12 cellular contexts compared by ENCODE assay signal in the genomic region with DNA sequence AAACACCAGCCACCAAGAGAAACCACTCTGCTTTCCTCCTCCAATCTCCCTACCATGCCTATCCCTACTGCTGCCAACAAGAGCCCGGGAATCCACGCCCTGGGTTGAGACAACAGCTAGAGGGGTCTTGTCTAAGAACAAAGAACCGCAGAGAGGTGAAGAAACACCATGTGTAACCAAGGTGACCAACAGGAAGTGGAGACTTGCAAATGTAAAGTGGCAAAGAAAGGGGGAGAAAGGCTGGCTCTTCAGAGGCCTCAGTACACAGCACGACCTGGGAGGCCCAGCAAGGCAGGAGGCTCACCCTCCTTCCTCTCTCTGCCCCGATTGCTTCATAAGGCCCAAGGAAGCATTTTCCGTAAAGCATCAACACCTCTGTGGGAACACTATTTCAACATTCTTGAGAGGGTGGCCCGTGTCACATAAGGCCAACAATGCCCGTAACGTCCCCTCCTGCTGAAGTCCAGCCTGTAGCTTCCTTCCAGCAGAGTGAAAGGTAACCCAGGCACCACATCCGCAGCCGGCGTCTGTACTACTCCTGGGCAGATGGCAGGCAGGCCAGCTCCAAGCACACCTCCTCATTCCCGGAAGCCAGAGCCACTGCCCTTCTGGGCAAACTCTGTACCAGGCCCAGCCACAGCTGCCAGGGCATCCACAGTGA. TPM values are rescaled to one million over a fixed set of nuclear protein-coding genes. Genes with fewer than 3 reads are reported as not detected.
DNase-seq lines count a peak whose midpoint lies in the region; ATAC-seq, FAIRE-seq and TF ChIP-seq lines count a peak whose summit lies in the region.
"Had no signal": no experiment of that assay in that cellular context is flagged by ENCODE, and none has a peak within 500 bp of the region (broad histone marks: within the 10 kb centered on the region; RNA-seq: fewer than 3 reads in every experiment).

No MANE protein-coding gene starts in this region.

- FAIRE-seq in HepG2 (lab: Jason Lieb, UNC), result no peak

- no peak overlapping the region for H3K27ac Mint-ChIP-seq in activated naive CD8-positive, alpha-beta T cell treated with anti-CD3 and anti-CD28 coated beads, Interleukin-2, amount 50 U/mL, for 24 hours

- H3K4me1 ChIP-seq in right atrium auricular region (peaks cover 0 to 25% of the 10 kb centered on the region in 2 donors), HepG2 (ENCODE audit: insufficient read depth, low read length) (peaks cover 9% of the 10 kb centered on the region; the same call in 1 of the 2 replicates), prostate gland (replicated peaks) (no peaks in the 10 kb centered on the region)

- TF ChIP-seq POLR2A in HepG2 (IDR thresholded peaks at IDR 0.05; ENCODE audit: insufficient read depth in 1 of 2, low read depth in 2 of 2, low read length in 2 of 2), result no peak
- no peak for TF ChIP-seq POLR2A in prostate gland (IDR thresholded peaks at IDR 0.05)

- intact Hi-C loops in Right ventricle myocardium inferior (cut with DNase I) (no loop called here), HepG2 (cut with micrococcal nuclease; ENCODE audit: unreplicated experiment) (no loop called here), prostate gland (cut with DNase I) (no loop called here)

- TF ChIP-seq EP300 in HepG2 (IDR thresholded peaks at IDR 0.05; ENCODE audit: low read depth in 2 of 2, low read length in 2 of 2), result no peak
- TF ChIP-seq EP300 in HepG2 (CRISPR knock-in tag; IDR thresholded peaks at IDR 0.05; ENCODE audit: borderline replicate concordance), result no peak

- H3K36me3 Mint-ChIP-seq in activated naive CD8-positive, alpha-beta T cell treated with anti-CD3 and anti-CD28 coated beads, Interleukin-2, amount 50 U/mL, for 24 hours (ENCODE audit: low read depth), result no peaks in the 10 kb centered on the region
- H3K36me3 Mint-ChIP-seq in activated T-cell treated with anti-CD3 and anti-CD28 coated beads, Interleukin-2, amount 50 U/mL, for 4 hours (ENCODE audit: insufficient read depth), result no peaks in the 10 kb centered on the region
- H3K36me3 Mint-ChIP-seq: brain had no signal

- WGBS in HepG2 (ENCODE audit: low lambda C conversion rate), result 60% methylated on average over 6 of the region's 13 CpGs
- 65% methylated on average over 13 of the region's 13 CpGs for WGBS in prostate gland

- POLR2A ChIA-PET in HepG2 (lab: Yijun Ruan, JAX), result no interaction called here

- DNase-seq in Right ventricle myocardium inferior (ENCODE audit: missing footprints) (no peak), right atrium auricular region (ENCODE audit: low spot score) (no peak), choroid plexus epithelial cell (ENCODE audit: low read depth) (peak; percentile 47), HepG2 (ENCODE audit: low spot score) (peak; percentile 9), prostate gland (ENCODE audit: low spot score) (no peak)
- no peak for DNase-seq in activated naive CD8-positive, alpha-beta T cell treated with anti-CD3 and anti-CD28 coated beads, Interleukin-2, amount 50 U/mL, for 24 hours
- no peak for DNase-seq in activated T-cell treated with anti-CD3 and anti-CD28 coated beads, Interleukin-2, amount 50 U/mL, for 4 hours
- DNase-seq: DMS79, NCI-H524 treated with DMSO at 0.1 percent for 48 hours, T1000 had no signal

- no peak overlapping the region for H3K9ac ChIP-seq in HepG2 (ENCODE audit: insufficient read depth, low read depth, low read length)

- H3K9me3 ChIP-seq in right atrium auricular region, result no peaks in the 10 kb centered on the region
- H3K9me3 ChIP-seq in HepG2 (ENCODE audit: low read length), result no peaks in the 10 kb centered on the region
- no peaks in the 10 kb centered on the region for H3K9me3 ChIP-seq in prostate gland

- H3K36me3 ChIP-seq in right atrium auricular region (no peaks in the 10 kb centered on the region), HepG2 (replicated peaks in 1 of 2; ENCODE audit: control insufficient read depth in 1 of 2, insufficient read depth in 2 of 2, low read length in 2 of 2) (no peaks in the 10 kb centered on the region), prostate gland (no peaks in the 10 kb centered on the region)

- H2AFZ ChIP-seq in HepG2 (ENCODE audit: low read length), result no peak overlapping the region

- no peaks in the 10 kb centered on the region for H3K4me1 Mint-ChIP-seq in activated naive CD8-positive, alpha-beta T cell treated with anti-CD3 and anti-CD28 coated beads, Interleukin-2, amount 50 U/mL, for 24 hours
- H3K4me1 Mint-ChIP-seq in activated T-cell treated with anti-CD3 and anti-CD28 coated beads, Interleukin-2, amount 50 U/mL, for 4 hours (ENCODE audit: low read depth), result no peaks in the 10 kb centered on the region

- peak; percentile 53 for ATAC-seq in Right ventricle myocardium inferior
- peak; percentile 44 for ATAC-seq in HepG2
- no peak for ATAC-seq in activated naive CD8-positive, alpha-beta T cell treated with anti-CD3 and anti-CD28 coated beads, Interleukin-2, amount 50 U/mL, for 24 hours
- no peak for ATAC-seq in HG02610 (IDR thresholded peaks at IDR 0.05; ENCODE audit: unreplicated experiment)
- ATAC-seq in activated T-cell treated with anti-CD3 and anti-CD28 coated beads, Interleukin-2, amount 50 U/mL, for 4 hours, result no peak

- no peaks in the 10 kb centered on the region for H3K27me3 Mint-ChIP-seq in activated naive CD8-positive, alpha-beta T cell treated with anti-CD3 and anti-CD28 coated beads, Interleukin-2, amount 50 U/mL, for 24 hours
- peaks cover 3% of the 10 kb centered on the region for H3K27me3 Mint-ChIP-seq in activated T-cell treated with anti-CD3 and anti-CD28 coated beads, Interleukin-2, amount 50 U/mL, for 4 hours (ENCODE audit: low read depth)
- H3K27me3 Mint-ChIP-seq: brain had no signal

- no peak overlapping the region for H3K4me3 Mint-ChIP-seq in activated naive CD8-positive, alpha-beta T cell treated with anti-CD3 and anti-CD28 coated beads, Interleukin-2, amount 50 U/mL, for 24 hours
- no peak overlapping the region for H3K4me3 Mint-ChIP-seq in activated T-cell treated with anti-CD3 and anti-CD28 coated beads, Interleukin-2, amount 50 U/mL, for 4 hours
- H3K4me3 Mint-ChIP-seq: brain had no signal

- TF ChIP-seq RAD21 in HepG2 (CRISPR knock-in tag; IDR thresholded peaks at IDR 0.05), result no peak

- no peaks in the 10 kb centered on the region for H3K79me2 ChIP-seq in HepG2 (ENCODE audit: insufficient read depth, low read length)

- no peaks in the 10 kb centered on the region for H3K27me3 ChIP-seq in right atrium auricular region
- H3K27me3 ChIP-seq in HepG2 (ENCODE audit: control insufficient read depth in 1 of 2, insufficient read depth in 2 of 2, low read length in 2 of 2), result no peaks in the 10 kb centered on the region
- H3K27me3 ChIP-seq in prostate gland (replicated peaks; ENCODE audit: insufficient read depth), result no peaks in the 10 kb centered on the region

- peak overlapping the region in 1 of 2 donors; percentile 35 for H3K27ac ChIP-seq in right atrium auricular region
- H3K27ac ChIP-seq in HepG2 (ENCODE audit: extremely low read length, insufficient read depth, low read length), result no peak overlapping the region
- no peak overlapping the region for H3K27ac ChIP-seq in prostate gland

- H3K4me3 ChIP-seq in right atrium auricular region (no peak overlapping the region), choroid plexus epithelial cell (ENCODE audit: low read depth, low read length) (no peak overlapping the region), HepG2 (replicated peaks in 1 of 3; ENCODE audit: insufficient read depth in 1 of 3, low read depth in 2 of 3, low read length in 3 of 3) (no peak overlapping the region), prostate gland (no peak overlapping the region)

- H3K4me2 ChIP-seq in HepG2 (ENCODE audit: low read depth, low read length), result no peak overlapping the region

- TF ChIP-seq CTCF in right atrium auricular region (IDR thresholded peaks at IDR 0.05), result no peak
- no peak for TF ChIP-seq CTCF in choroid plexus epithelial cell (conservative IDR thresholded peaks at IDR 0.05; ENCODE audit: low read depth, low read length)
- no peak for TF ChIP-seq CTCF in HepG2 (CRISPR knock-in tag; IDR thresholded peaks at IDR 0.05)
- no peak for TF ChIP-seq CTCF in prostate gland (IDR thresholded peaks at IDR 0.05)

- H3K9me3 Mint-ChIP-seq in activated naive CD8-positive, alpha-beta T cell treated with anti-CD3 and anti-CD28 coated beads, Interleukin-2, amount 50 U/mL, for 24 hours, result no peaks in the 10 kb centered on the region
- H3K9me3 Mint-ChIP-seq in activated T-cell treated with anti-CD3 and anti-CD28 coated beads, Interleukin-2, amount 50 U/mL, for 4 hours, result no peaks in the 10 kb centered on the region
- H3K9me3 Mint-ChIP-seq: brain had no signal

- H4K20me1 ChIP-seq in HepG2 (ENCODE audit: insufficient read depth, low read length), result no peaks in the 10 kb centered on the region

- CTCF ChIA-PET in HepG2 (lab: Yijun Ruan, JAX; ENCODE audit: low intra/inter-chr PET ratio, low total read pairs), result no interaction called here

- no TSS peak for BruUV-seq in HepG2 (replicated peaks; lab: Mats Ljungman, UMichigan)

- in situ Hi-C loops in HepG2 (cut with HindIII; ENCODE audit: extremely low pct_ligation_motif_present, low pct_unique_long_range_greater_than_20kb), result no loop called here

RNA-seq across cellular contexts. Expression of a gene that starts 18.3 kb away (rescaled TPM):
- total RNA-seq in Right ventricle myocardium inferior (10.2 TPM), right atrium auricular region (1 to 10 TPM; 2.7 to 5.5 TPM), HepG2 (2016; rRNA removed; fragmentation: Illumina TruSeq; extraction: Trizol) (1.1 and 1.6 TPM in 2 replicates), prostate gland (10 to 100 TPM in 1 of 2 donors, 1 to 10 TPM in 1; 4.1 to 26.7 TPM)
- 0.44 and 0.51 TPM in 2 replicates for total RNA-seq in HepG2 (2016; cell fraction: cytosol; rRNA removed; fragmentation: Illumina TruSeq; extraction: Trizol; ENCODE audit: low read depth)
- total RNA-seq in HepG2 (2016; cell fraction: insoluble cytoplasmic fraction; rRNA removed; fragmentation: Illumina TruSeq; extraction: Trizol), result 1.0 and 1.5 TPM in 2 replicates
- 1.6 and 1.8 TPM in 2 replicates for total RNA-seq in HepG2 (2016; cell fraction: membrane; rRNA removed; fragmentation: Illumina TruSeq; extraction: Trizol)
- 1.2 and 1.3 TPM in 2 replicates for total RNA-seq in HepG2 (2016; cell fraction: nucleus; rRNA removed; fragmentation: Illumina TruSeq; extraction: Trizol)
- polyA plus RNA-seq in HepG2 (2011; rRNA removed), result 4.2 and 4.4 TPM in 2 replicates
- polyA plus RNA-seq in HepG2 (2011; cell fraction: cytosol; rRNA removed), result 1.7 and 2.8 TPM in 2 replicates
- 3.2 and 3.9 TPM in 2 replicates for polyA plus RNA-seq in HepG2 (2011; cell fraction: nucleus; rRNA removed)
- polyA plus RNA-seq in HepG2 (2012), result 2.1 and 3.0 TPM in 2 replicates
- polyA plus RNA-seq in HepG2 (2016; cell fraction: cytosol; fragmentation: Illumina TruSeq; extraction: Trizol; ENCODE audit: low read depth), result 0.73 and 1.4 TPM in 2 replicates
- 2.2 and 2.7 TPM in 2 replicates for polyA plus RNA-seq in HepG2 (2016; cell fraction: insoluble cytoplasmic fraction; fragmentation: Illumina TruSeq; extraction: Trizol; ENCODE audit: low read depth)
- 1.9 and 2.3 TPM in 2 replicates for polyA plus RNA-seq in HepG2 (2016; cell fraction: membrane; fragmentation: Illumina TruSeq; extraction: Trizol; ENCODE audit: low read depth)
- polyA plus RNA-seq in HepG2 (2016; cell fraction: nucleus; fragmentation: Illumina TruSeq; extraction: Trizol; ENCODE audit: insufficient read depth, low read depth), result 2.6 and 2.7 TPM in 2 replicates
- polyA minus RNA-seq in HepG2 (2011; rRNA and poly(A)+ RNA removed; ENCODE audit: low replicate concordance), result 2.0 and 10.0 TPM in 2 replicates
- 1.9 and 2.3 TPM in 2 replicates for polyA minus RNA-seq in HepG2 (2011; cell fraction: cytosol; rRNA and poly(A)+ RNA removed)
- polyA minus RNA-seq in HepG2 (2011; cell fraction: nucleus; rRNA and poly(A)+ RNA removed), result 4.7 and 5.5 TPM in 2 replicates
- total RNA-seq in activated T-cell treated with anti-CD3 and anti-CD28 coated beads, Interleukin-2, amount 50 U/mL, for 4 hours, result under 1 TPM; 0.10 to 0.30 (median 0.13) TPM

Comparison
In these comparisons a context has a peak if more than half of its experiments do, and no peak if none do; other contexts are left out.
1. ATAC-seq: peak in Right ventricle myocardium inferior (single experiment) and HepG2 (single experiment); none in activated naive CD8-positive, alpha-beta T cell treated with anti-CD3 and anti-CD28 coated beads, Interleukin-2, amount 50 U/mL, for 24 hours (single experiment), HG02610 (single experiment) and activated T-cell treated with anti-CD3 and anti-CD28 coated beads, Interleukin-2, amount 50 U/mL, for 4 hours (0 of 2).
2. DNase-seq: peak in choroid plexus epithelial cell (single experiment) and HepG2 (single experiment); none in Right ventricle myocardium inferior (single experiment), right atrium auricular region (single experiment), activated naive CD8-positive, alpha-beta T cell treated with anti-CD3 and anti-CD28 coated beads, Interleukin-2, amount 50 U/mL, for 24 hours (single experiment), prostate gland (single experiment) and activated T-cell treated with anti-CD3 and anti-CD28 coated beads, Interleukin-2, amount 50 U/mL, for 4 hours (single experiment).